19 cellular contexts compared by ENCODE assay signal in the genomic region with DNA sequence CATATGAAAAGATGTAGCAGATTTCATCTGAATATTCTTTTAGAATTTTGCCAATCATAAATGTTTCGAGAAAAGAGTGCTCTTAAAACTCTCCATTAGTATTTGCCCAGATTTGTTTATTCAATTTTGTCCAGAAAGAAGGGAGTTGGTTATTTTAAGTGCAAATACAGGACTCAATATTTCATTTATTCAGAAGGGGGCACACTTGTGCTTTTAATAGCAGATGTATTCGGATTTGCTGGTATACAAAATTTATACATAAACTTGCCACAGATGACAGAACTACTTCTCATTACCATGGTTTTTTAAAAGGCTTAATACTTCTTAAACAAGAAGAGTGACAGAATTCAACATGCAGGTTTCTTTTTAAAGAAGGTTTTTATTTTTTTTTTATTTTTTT.
DNase-seq lines count a peak whose midpoint lies in the region; ATAC-seq and TF ChIP-seq lines count a peak whose summit lies in the region.
"Had no signal": no experiment of that assay in that cellular context is flagged by ENCODE, and none has a peak within 500 bp of the region (broad histone marks: within the 10 kb centered on the region; RNA-seq: fewer than 3 reads in every experiment).

No MANE protein-coding gene starts in this region.

- H3K27ac ChIP-seq in RWPE2 (ENCODE audit: poor library complexity, severe bottlenecking) (no peak overlapping the region), esophagus muscularis mucosa (replicated peaks in 1 of 4) (no peak overlapping the region), thoracic aorta (no peak overlapping the region)
- H3K27ac ChIP-seq: BLaER1 treated with 17β-estradiol and CSF1 and Interleukin-3, amounts not matched to agents 10 nM and 100 nM; dorsolateral prefrontal cortex had no signal

- H3K27me3 ChIP-seq in RWPE2 (ENCODE audit: insufficient read depth, poor library complexity, severe bottlenecking), result no peaks in the 10 kb centered on the region
- no peaks in the 10 kb centered on the region for H3K27me3 ChIP-seq in esophagus muscularis mucosa
- no peaks in the 10 kb centered on the region for H3K27me3 ChIP-seq in thoracic aorta (replicated peaks; ENCODE audit: insufficient read depth)
- H3K27me3 ChIP-seq: BLaER1 treated with 17β-estradiol and CSF1 and Interleukin-3, amounts not matched to agents 10 nM and 100 nM had no signal

- peak; percentile 32; the same call in 1 of the 2 replicates for TF ChIP-seq CTCF in LNCaP clone FGC (IDR thresholded peaks at IDR 0.05; ENCODE audit: control insufficient read depth, extremely low read depth, insufficient read depth)
- peak; percentile 22 for TF ChIP-seq CTCF in RWPE2 (IDR thresholded peaks at IDR 0.05; ENCODE audit: poor library complexity, severe bottlenecking)
- TF ChIP-seq CTCF in esophagus muscularis mucosa (IDR thresholded peaks at IDR 0.05), result peak in 2 of 3 experiments; percentile 12 to 22
- TF ChIP-seq CTCF in thoracic aorta (IDR thresholded peaks at IDR 0.05), result peak; percentile 26

- ATAC-seq in RWPE2 (ENCODE audit: low read depth) (no peak), thoracic aorta (ENCODE audit: insufficient number of reproducible peaks, low FRiP score, low read depth) (no peak)

- DNase-seq in LNCaP clone FGC (ENCODE audit: low read depth), result no peak
- no peak for DNase-seq in RWPE2 (ENCODE audit: low spot score)
- no peak for DNase-seq in esophagus muscularis mucosa (ENCODE audit: extremely low spot score)
- DNase-seq in thoracic aorta (ENCODE audit: low spot score), result no peak
- no peak for DNase-seq in activated CD4-positive, alpha-beta T cell treated with anti-CD3 and anti-CD28 coated beads, Interleukin-2, amount 50 U/mL, for 4 hours
- DNase-seq in stimulated activated CD4-positive, alpha-beta T cell treated with anti-CD3 and anti-CD28 coated beads, Interleukin-12 subunit alpha, Interleukin-12 subunit beta, amount 100 ng/mL, for 4 hours, result no peak
- no peak for DNase-seq in effector CD4-positive, alpha-beta T cell
- DNase-seq: activated CD4-positive, alpha-beta memory T cell treated with anti-CD3 and anti-CD28 coated beads, Interleukin-2, amount 10 ng/mL, durations not matched to agents 7 days and 5 days; activated naive CD4-positive, alpha-beta T cell treated with anti-CD3 and anti-CD28 coated beads, Interleukin-2, amount 50 U/mL, for 16 hours; activated T-cell treated with anti-CD3 and anti-CD28 coated beads, Interleukin-2, amount 50 U/mL, for 24 hours; dorsolateral prefrontal cortex; GDM1; glutamatergic neuron; naive B cell; NCI-H1417 treated with DMSO at 0.1 percent for 48 hours; small intestine; stimulated activated CD4-positive, alpha-beta T cell treated with anti-CD3 and anti-CD28 coated beads, Interleukin-4, amount 100 ng/mL, for 24 hours; substantia nigra had no signal

- TF ChIP-seq EP300 in esophagus muscularis mucosa (IDR thresholded peaks at IDR 0.05), result no peak

- no peaks in the 10 kb centered on the region for H3K4me1 ChIP-seq in RWPE2 (ENCODE audit: insufficient read depth, poor library complexity, severe bottlenecking)
- no peaks in the 10 kb centered on the region for H3K4me1 ChIP-seq in esophagus muscularis mucosa
- no peaks in the 10 kb centered on the region for H3K4me1 ChIP-seq in thoracic aorta (ENCODE audit: control insufficient read depth in 1 of 2, low read depth in 2 of 2)
- H3K4me1 ChIP-seq: BLaER1 treated with 17β-estradiol and CSF1 and Interleukin-3, amounts not matched to agents 10 nM and 100 nM had no signal

- H3K4me3 ChIP-seq in LNCaP clone FGC (ENCODE audit: low read depth, low read length) (no peak overlapping the region), RWPE2 (ENCODE audit: severe bottlenecking) (no peak overlapping the region), esophagus muscularis mucosa (no peak overlapping the region), thoracic aorta (no peak overlapping the region)
- H3K4me3 ChIP-seq: BLaER1 treated with 17β-estradiol and CSF1 and Interleukin-3, amounts not matched to agents 10 nM and 100 nM; dorsolateral prefrontal cortex had no signal

- intact Hi-C loops in esophagus muscularis mucosa (cut with DNase I), result no loop called here

- no peaks in the 10 kb centered on the region for H3K36me3 ChIP-seq in RWPE2 (ENCODE audit: low read depth)
- no peaks in the 10 kb centered on the region for H3K36me3 ChIP-seq in esophagus muscularis mucosa
- H3K36me3 ChIP-seq in thoracic aorta, result no peaks in the 10 kb centered on the region
- H3K36me3 ChIP-seq: BLaER1 treated with 17β-estradiol and CSF1 and Interleukin-3, amounts not matched to agents 10 nM and 100 nM had no signal

- no peaks in the 10 kb centered on the region for H3K9me3 ChIP-seq in RWPE2 (ENCODE audit: severe bottlenecking)
- no peaks in the 10 kb centered on the region for H3K9me3 ChIP-seq in esophagus muscularis mucosa
- no peaks in the 10 kb centered on the region for H3K9me3 ChIP-seq in thoracic aorta
- H3K9me3 ChIP-seq: BLaER1 treated with 17β-estradiol and CSF1 and Interleukin-3, amounts not matched to agents 10 nM and 100 nM had no signal

- WGBS in esophagus muscularis mucosa, result 47% methylated on average over 2 of the region's 2 CpGs

- TF ChIP-seq POLR2A in esophagus muscularis mucosa (IDR thresholded peaks at IDR 0.05; ENCODE audit: low read depth), result no peak
